32 cellular contexts compared by ENCODE assay signal in genomic region chr2:19208479-19209204, GRCh38.
"Had no signal": no experiment of that assay in that cellular context is flagged by ENCODE, and none has a peak within 500 bp of the region (broad histone marks: within the 10 kb centered on the region; RNA-seq: fewer than 3 reads in every experiment).

No MANE protein-coding gene starts in this region.

- H3K27ac ChIP-seq: neural progenitor cell, ovary, parathyroid adenoma, psoas muscle, skin epidermis, spleen, suprapubic skin, testis, tibial artery, transverse colon, upper lobe of right lung, uterus had no signal

- H3K4me1 Mint-ChIP-seq: stimulated activated memory B cell treated with anti-CD40 and anti-IgM and Interleukin-4, amounts not matched to agents 10 μg/mL and 1 μg/mL and 100 μg/mL, for 72 hours; stimulated activated naive CD8-positive, alpha-beta T cell treated with anti-CD3 and anti-CD28 coated beads, Interleukin-15, amount 100 ng/mL, for 72 hours had no signal

- H3K9me3 ChIP-seq: ovary, psoas muscle, spleen, suprapubic skin, testis, tibial artery, transverse colon, upper lobe of right lung, uterus had no signal

- H3K4me3 Mint-ChIP-seq: naive thymus-derived CD8-positive, alpha-beta T cell; natural killer cell treated with Interleukin-12 subunit alpha and Interleukin-12 subunit beta and Interleukin-15 and Interleukin-18, amount 100 ng/mL, for 72 hours; nephron progenitor cell; neural progenitor cell; stimulated activated memory B cell treated with anti-CD40 and anti-IgM and Interleukin-4, amounts not matched to agents 10 μg/mL and 1 μg/mL and 100 μg/mL, for 72 hours; stimulated activated naive CD8-positive, alpha-beta T cell treated with anti-CD3 and anti-CD28 coated beads, Interleukin-15, amount 100 ng/mL, for 72 hours; type B pancreatic cell had no signal

- H3K4me3 ChIP-seq: neural progenitor cell, ovary, psoas muscle, skin epidermis, smooth muscle cell, spleen, suprapubic skin, testis, tibial artery, transverse colon, upper lobe of right lung, uterus had no signal

- H3K4me1 ChIP-seq: neural progenitor cell, parathyroid adenoma, psoas muscle, spleen, suprapubic skin, testis, transverse colon, upper lobe of right lung, uterus had no signal

- H3K4me2 ChIP-seq: neural progenitor cell, smooth muscle cell had no signal

- H3K27ac Mint-ChIP-seq: naive thymus-derived CD8-positive, alpha-beta T cell; natural killer cell treated with Interleukin-12 subunit alpha and Interleukin-12 subunit beta and Interleukin-15 and Interleukin-18, amount 100 ng/mL, for 72 hours; nephron progenitor cell; neural progenitor cell; progenitor cell of endocrine pancreas; stimulated activated memory B cell treated with anti-CD40 and anti-IgM and Interleukin-4, amounts not matched to agents 10 μg/mL and 1 μg/mL and 100 μg/mL, for 72 hours; stimulated activated naive CD8-positive, alpha-beta T cell treated with anti-CD3 and anti-CD28 coated beads, Interleukin-15, amount 100 ng/mL, for 72 hours; type B pancreatic cell had no signal

- ATAC-seq: naive thymus-derived CD8-positive, alpha-beta T cell; natural killer cell treated with Interleukin-12 subunit alpha and Interleukin-12 subunit beta and Interleukin-15 and Interleukin-18, amount 100 ng/mL, for 72 hours; psoas muscle; right cardiac atrium; sciatic nerve; stimulated activated memory B cell treated with anti-CD40 and anti-IgM and Interleukin-4, amounts not matched to agents 10 μg/mL and 1 μg/mL and 100 μg/mL, for 72 hours; stimulated activated naive CD8-positive, alpha-beta T cell treated with anti-CD3 and anti-CD28 coated beads, Interleukin-15, amount 100 ng/mL, for 72 hours; stimulated activated naive CD8-positive, alpha-beta T cell treated with anti-CD3 and anti-CD28 coated beads, Interleukin-15, Interleukin-2, amounts not matched to agents 100 U/mL and 50 U/mL, for 24 hours; upper lobe of right lung had no signal

- H3K27me3 Mint-ChIP-seq: naive thymus-derived CD8-positive, alpha-beta T cell; natural killer cell treated with Interleukin-12 subunit alpha and Interleukin-12 subunit beta and Interleukin-15 and Interleukin-18, amount 100 ng/mL, for 72 hours; progenitor cell of endocrine pancreas; stimulated activated memory B cell treated with anti-CD40 and anti-IgM and Interleukin-4, amounts not matched to agents 10 μg/mL and 1 μg/mL and 100 μg/mL, for 72 hours; stimulated activated naive CD8-positive, alpha-beta T cell treated with anti-CD3 and anti-CD28 coated beads, Interleukin-15, amount 100 ng/mL, for 72 hours; type B pancreatic cell had no signal

- H3K36me3 Mint-ChIP-seq: naive thymus-derived CD8-positive, alpha-beta T cell; natural killer cell treated with Interleukin-12 subunit alpha and Interleukin-12 subunit beta and Interleukin-15 and Interleukin-18, amount 100 ng/mL, for 72 hours; neural progenitor cell; stimulated activated memory B cell treated with anti-CD40 and anti-IgM and Interleukin-4, amounts not matched to agents 10 μg/mL and 1 μg/mL and 100 μg/mL, for 72 hours; type B pancreatic cell had no signal

- H3K27me3 ChIP-seq: neural progenitor cell, ovary, spleen, suprapubic skin, testis, tibial artery, transverse colon, upper lobe of right lung, uterus had no signal

- DNase-seq: naive thymus-derived CD8-positive, alpha-beta T cell; nephron progenitor cell; occipital lobe; ovary; posterior cingulate gyrus; psoas muscle; right cardiac atrium; spleen; stimulated activated CD4-positive, alpha-beta T cell treated with anti-CD3 and anti-CD28 coated beads, Interleukin-12 subunit alpha, Interleukin-12 subunit beta, amount 100 ng/mL, for 4 hours; stimulated activated CD4-positive, alpha-beta T cell treated with anti-CD3 and anti-CD28 coated beads, Interleukin-1b, Interleukin-23, amount 100 ng/mL, for 48 hours; stimulated activated CD4-positive, alpha-beta T cell treated with anti-CD3 and anti-CD28 coated beads, Interleukin-4, amount 100 ng/mL, for 1 hour; stimulated activated CD4-positive, alpha-beta T cell treated with anti-CD3 and anti-CD28 coated beads, Interleukin-4, amount 100 ng/mL, for 4 hours; stimulated activated CD8-positive, alpha-beta memory T cell treated with anti-CD3 and anti-CD28 coated beads, Interleukin-4, amount 100 ng/mL, for 48 hours; stimulated activated naive CD4-positive, alpha-beta T cell; stimulated activated naive CD8-positive, alpha-beta T cell treated with anti-CD3 and anti-CD28 coated beads, Interleukin-15, amount 100 ng/mL, for 72 hours; stimulated activated naive CD8-positive, alpha-beta T cell treated with anti-CD3 and anti-CD28 coated beads, Interleukin-15, Interleukin-2, amounts not matched to agents 100 U/mL and 50 U/mL, for 24 hours; substantia nigra; testis; tibial artery; transverse colon; upper lobe of right lung; uterus had no signal

- H3K9me3 Mint-ChIP-seq: natural killer cell treated with Interleukin-12 subunit alpha and Interleukin-12 subunit beta and Interleukin-15 and Interleukin-18, amount 100 ng/mL, for 72 hours; neural progenitor cell; stimulated activated memory B cell treated with anti-CD40 and anti-IgM and Interleukin-4, amounts not matched to agents 10 μg/mL and 1 μg/mL and 100 μg/mL, for 72 hours; stimulated activated naive CD8-positive, alpha-beta T cell treated with anti-CD3 and anti-CD28 coated beads, Interleukin-15, amount 100 ng/mL, for 72 hours; type B pancreatic cell had no signal

- H3K36me3 ChIP-seq: neural progenitor cell, ovary, spleen, suprapubic skin, tibial artery, transverse colon, upper lobe of right lung, uterus had no signal
